ENCODE assay signal across 21 cellular contexts in genomic region chr12:111761706-111762105, GRCh38.
A peak's percentile ranks its signal among the peaks of the same experiment; 100 is the strongest.
DNase-seq lines count a peak whose midpoint lies in the region; ATAC-seq, FAIRE-seq and TF ChIP-seq lines count a peak whose summit lies in the region.
"Had no signal": no experiment of that assay in that cellular context is flagged by ENCODE, and none has a peak within 500 bp of the region (broad histone marks: within the 10 kb centered on the region; RNA-seq: fewer than 3 reads in every experiment).

No MANE protein-coding gene starts in this region.

- H3K4me3 ChIP-seq in SU-DHL-6 (ENCODE audit: insufficient read depth, low read length, poor library complexity, severe bottlenecking), result peak overlapping the region; percentile 13
- H3K4me3 ChIP-seq: body of pancreas, coronary artery, GM23248, transverse colon had no signal

- peak overlapping the region; percentile 56 for H3K27ac ChIP-seq in SU-DHL-6 (ENCODE audit: low read depth, low read length)
- H3K27ac ChIP-seq: body of pancreas, coronary artery, foreskin keratinocyte, GM23248 had no signal

- no peaks in the 10 kb centered on the region for H3K9me3 ChIP-seq in SU-DHL-6 (ENCODE audit: insufficient read depth, low read length)
- H3K9me3 ChIP-seq: body of pancreas, transverse colon had no signal

- H3K4me1 Mint-ChIP-seq in nephron progenitor cell, result peaks cover 47% of the 10 kb centered on the region
- H3K4me1 Mint-ChIP-seq in activated naive CD8-positive, alpha-beta T cell treated with anti-CD3 and anti-CD28 coated beads, Interleukin-2, amount 50 U/mL, for 24 hours, result peaks cover 28% of the 10 kb centered on the region
- H3K4me1 Mint-ChIP-seq in activated T-cell treated with anti-CD3 and anti-CD28 coated beads, Interleukin-2, amount 50 U/mL, for 24 hours (ENCODE audit: low read depth), result peaks cover 15% of the 10 kb centered on the region

- peaks cover 15% of the 10 kb centered on the region for H3F3A ChIP-seq in SU-DHL-6 (ENCODE audit: insufficient read depth)

- peak overlapping the region; percentile 18; the same call in 1 of the 2 replicates for H3K9ac ChIP-seq in SU-DHL-6 (ENCODE audit: low read length)
- H3K9ac ChIP-seq: GM23248 had no signal

- no peaks in the 10 kb centered on the region for H3K9me2 ChIP-seq in SU-DHL-6 (replicated peaks; ENCODE audit: insufficient read depth, low read length)

- no peak overlapping the region for H3K4me3 Mint-ChIP-seq in nephron progenitor cell
- no peak overlapping the region for H3K4me3 Mint-ChIP-seq in activated naive CD8-positive, alpha-beta T cell treated with anti-CD3 and anti-CD28 coated beads, Interleukin-2, amount 50 U/mL, for 24 hours
- H3K4me3 Mint-ChIP-seq in activated T-cell treated with anti-CD3 and anti-CD28 coated beads, Interleukin-2, amount 50 U/mL, for 24 hours, result no peak overlapping the region
- H3K4me3 Mint-ChIP-seq: activated naive CD8-positive, alpha-beta T cell treated with anti-CD3 and anti-CD28 coated beads for 36 hours; CD8-positive, alpha-beta memory T cell; natural killer cell treated with Interleukin-12 subunit alpha and Interleukin-12 subunit beta and Interleukin-15 and Interleukin-18, amount 100 ng/mL, for 72 hours had no signal

- no peak for ATAC-seq in activated naive CD8-positive, alpha-beta T cell treated with anti-CD3 and anti-CD28 coated beads, Interleukin-2, amount 50 U/mL, for 24 hours
- ATAC-seq in HG03565 (IDR thresholded peaks at IDR 0.05; ENCODE audit: unreplicated experiment) (no peak), GM18861 (IDR thresholded peaks at IDR 0.05; ENCODE audit: unreplicated experiment) (no peak)
- ATAC-seq: body of pancreas; foreskin keratinocyte; natural killer cell treated with Interleukin-12 subunit alpha and Interleukin-12 subunit beta and Interleukin-15 and Interleukin-18, amount 100 ng/mL, for 72 hours had no signal

- H3K27me3 Mint-ChIP-seq in nephron progenitor cell (ENCODE audit: low read depth, poor library complexity), result peaks cover 8% of the 10 kb centered on the region
- H3K27me3 Mint-ChIP-seq in activated naive CD8-positive, alpha-beta T cell treated with anti-CD3 and anti-CD28 coated beads, Interleukin-2, amount 50 U/mL, for 24 hours, result peaks cover 24% of the 10 kb centered on the region
- peaks cover 45% of the 10 kb centered on the region for H3K27me3 Mint-ChIP-seq in activated T-cell treated with anti-CD3 and anti-CD28 coated beads, Interleukin-2, amount 50 U/mL, for 24 hours

- peak overlapping the region; percentile 36 for H3K4me2 ChIP-seq in SU-DHL-6 (ENCODE audit: low read depth, low read length, poor library complexity, severe bottlenecking)

- no peaks in the 10 kb centered on the region for H3K9me3 Mint-ChIP-seq in nephron progenitor cell
- no peaks in the 10 kb centered on the region for H3K9me3 Mint-ChIP-seq in activated naive CD8-positive, alpha-beta T cell treated with anti-CD3 and anti-CD28 coated beads, Interleukin-2, amount 50 U/mL, for 24 hours
- no peaks in the 10 kb centered on the region for H3K9me3 Mint-ChIP-seq in activated T-cell treated with anti-CD3 and anti-CD28 coated beads, Interleukin-2, amount 50 U/mL, for 24 hours
- H3K9me3 Mint-ChIP-seq: activated naive CD8-positive, alpha-beta T cell treated with anti-CD3 and anti-CD28 coated beads for 36 hours; natural killer cell treated with Interleukin-12 subunit alpha and Interleukin-12 subunit beta and Interleukin-15 and Interleukin-18, amount 100 ng/mL, for 72 hours had no signal

- H3K27ac Mint-ChIP-seq in nephron progenitor cell, result peak overlapping the region; percentile 84
- no peak overlapping the region for H3K27ac Mint-ChIP-seq in activated naive CD8-positive, alpha-beta T cell treated with anti-CD3 and anti-CD28 coated beads, Interleukin-2, amount 50 U/mL, for 24 hours
- H3K27ac Mint-ChIP-seq in activated T-cell treated with anti-CD3 and anti-CD28 coated beads, Interleukin-2, amount 50 U/mL, for 24 hours, result no peak overlapping the region
- H3K27ac Mint-ChIP-seq: activated naive CD8-positive, alpha-beta T cell treated with anti-CD3 and anti-CD28 coated beads for 36 hours; CD8-positive, alpha-beta memory T cell; natural killer cell treated with Interleukin-12 subunit alpha and Interleukin-12 subunit beta and Interleukin-15 and Interleukin-18, amount 100 ng/mL, for 72 hours had no signal

- DNase-seq in ELF-1 (ENCODE audit: low read depth, low spot score) (peak; percentile 18), GM19239 (ENCODE audit: insufficient read length, low spot score) (no peak), nephron progenitor cell (no peak)
- DNase-seq in activated naive CD8-positive, alpha-beta T cell treated with anti-CD3 and anti-CD28 coated beads, Interleukin-2, amount 50 U/mL, for 24 hours, result no peak
- no peak for DNase-seq in activated T-cell treated with anti-CD3 and anti-CD28 coated beads, Interleukin-2, amount 50 U/mL, for 24 hours
- DNase-seq: activated CD4-positive, alpha-beta T cell treated with anti-CD3 and anti-CD28 coated beads, Interleukin-2, amount 50 U/mL, for 48 hours; activated naive CD8-positive, alpha-beta T cell treated with anti-CD3 and anti-CD28 coated beads for 36 hours; activated T-cell treated with anti-CD3 and anti-CD28 coated beads, Interleukin-2, amount 50 U/mL, for 1 hour; body of pancreas; CD8-positive, alpha-beta memory T cell; foreskin keratinocyte; GM23248; MV-4-11; NCI-H187; stimulated activated naive CD4-positive, alpha-beta T cell had no signal

- no peaks in the 10 kb centered on the region for H3K36me3 Mint-ChIP-seq in nephron progenitor cell (ENCODE audit: low read depth)
- no peaks in the 10 kb centered on the region for H3K36me3 Mint-ChIP-seq in activated naive CD8-positive, alpha-beta T cell treated with anti-CD3 and anti-CD28 coated beads, Interleukin-2, amount 50 U/mL, for 24 hours (ENCODE audit: low read depth)
- H3K36me3 Mint-ChIP-seq in activated T-cell treated with anti-CD3 and anti-CD28 coated beads, Interleukin-2, amount 50 U/mL, for 24 hours (ENCODE audit: low read depth), result peaks cover 7% of the 10 kb centered on the region
- H3K36me3 Mint-ChIP-seq: natural killer cell treated with Interleukin-12 subunit alpha and Interleukin-12 subunit beta and Interleukin-15 and Interleukin-18, amount 100 ng/mL, for 72 hours had no signal

- no peaks in the 10 kb centered on the region for H4K20me1 ChIP-seq in SU-DHL-6 (ENCODE audit: low read depth, low read length)

- peak overlapping the region; percentile 7 for H2AFZ ChIP-seq in SU-DHL-6 (ENCODE audit: low read depth, low read length, severe bottlenecking)
- H2AFZ ChIP-seq: GM23248 had no signal

- no peak for TF ChIP-seq CTCF in SU-DHL-6 (IDR thresholded peaks at IDR 0.05; ENCODE audit: insufficient read depth, low read length, poor library complexity, severe bottlenecking)
- no peak for TF ChIP-seq CTCF in nephron progenitor cell (IDR thresholded peaks at IDR 0.05)

- peak; percentile 95 for FAIRE-seq in GM19239 (lab: Jason Lieb, UNC)

- H3K36me3 ChIP-seq in SU-DHL-6 (ENCODE audit: low read length), result no peaks in the 10 kb centered on the region
- H3K36me3 ChIP-seq: transverse colon had no signal

- H3K79me2 ChIP-seq in SU-DHL-6 (ENCODE audit: insufficient read depth, low read length), result no peaks in the 10 kb centered on the region

- H3K27me3 ChIP-seq in SU-DHL-6 (ENCODE audit: low read length), result no peaks in the 10 kb centered on the region
- H3K27me3 ChIP-seq: body of pancreas, foreskin keratinocyte, transverse colon had no signal
